Comparison of ENCODE assay signal across 29 cellular contexts in genomic region chr10:30330512-30331168, GRCh38.
"Had no signal": no experiment of that assay in that cellular context is flagged by ENCODE, and none has a peak within 500 bp of the region (broad histone marks: within the 10 kb centered on the region; RNA-seq: fewer than 3 reads in every experiment).

No MANE protein-coding gene starts in this region.

- ATAC-seq: activated T-helper 17 cell treated with anti-CD3 and anti-CD28 coated beads, Interleukin-2, amount 50 U/mL, for 72 hours; Panc1; Right ventricle myocardium inferior; T-cell had no signal

- H3K4me3 ChIP-seq: SK-N-MC had no signal

- H3K27ac Mint-ChIP-seq: activated B cell treated with CpG ODN at 0.5 μM for 24 hours; activated CD4-positive, alpha-beta T cell treated with anti-CD3 and anti-CD28 coated beads, Interleukin-2, amount 10 ng/mL, durations not matched to agents 24 days and 14 days; activated naive CD4-positive, alpha-beta T cell treated with anti-CD3 and anti-CD28 coated beads for 36 hours; activated naive CD8-positive, alpha-beta T cell; activated T-helper 17 cell treated with anti-CD3 and anti-CD28 coated beads, Interleukin-2, amount 50 U/mL, for 72 hours; T-cell had no signal

- H3K9me3 Mint-ChIP-seq: activated B cell treated with CpG ODN at 0.5 μM for 24 hours; activated CD4-positive, alpha-beta T cell treated with anti-CD3 and anti-CD28 coated beads, Interleukin-2, amount 10 ng/mL, durations not matched to agents 24 days and 14 days; activated naive CD4-positive, alpha-beta T cell treated with anti-CD3 and anti-CD28 coated beads for 36 hours; activated T-helper 17 cell treated with anti-CD3 and anti-CD28 coated beads, Interleukin-2, amount 50 U/mL, for 72 hours; T-cell had no signal

- H3K4me3 Mint-ChIP-seq: activated B cell treated with CpG ODN at 0.5 μM for 24 hours; activated CD4-positive, alpha-beta T cell treated with anti-CD3 and anti-CD28 coated beads, Interleukin-2, amount 10 ng/mL, durations not matched to agents 24 days and 14 days; activated naive CD4-positive, alpha-beta T cell treated with anti-CD3 and anti-CD28 coated beads for 36 hours; activated naive CD8-positive, alpha-beta T cell; activated T-helper 17 cell treated with anti-CD3 and anti-CD28 coated beads, Interleukin-2, amount 50 U/mL, for 72 hours; T-cell had no signal

- H3K4me1 Mint-ChIP-seq: activated B cell treated with CpG ODN at 0.5 μM for 24 hours had no signal

- H3K27me3 Mint-ChIP-seq: activated B cell treated with CpG ODN at 0.5 μM for 24 hours; activated CD4-positive, alpha-beta T cell treated with anti-CD3 and anti-CD28 coated beads, Interleukin-2, amount 10 ng/mL, durations not matched to agents 24 days and 14 days; activated naive CD8-positive, alpha-beta T cell; activated T-helper 17 cell treated with anti-CD3 and anti-CD28 coated beads, Interleukin-2, amount 50 U/mL, for 72 hours; T-cell had no signal

- DNase-seq: activated B cell treated with CpG ODN at 0.5 μM for 24 hours; activated CD4-positive, alpha-beta T cell treated with anti-CD3 and anti-CD28 coated beads for 1 hour; activated CD4-positive, alpha-beta T cell treated with anti-CD3 and anti-CD28 coated beads, Interleukin-2, amount 10 ng/mL, durations not matched to agents 24 days and 14 days; activated CD4-positive, alpha-beta T cell treated with anti-CD3 and anti-CD28 coated beads, Interleukin-2, amount 50 U/mL, for 48 hours; activated gamma-delta T cell; activated naive CD4-positive, alpha-beta T cell treated with anti-CD3 and anti-CD28 coated beads for 36 hours; activated T-cell treated with anti-CD3 and anti-CD28 coated beads for 4 hours; activated T-cell treated with anti-CD3 and anti-CD28 coated beads, Interleukin-2, amount 50 U/mL, for 48 hours; amygdala; brain microvascular endothelial cell; MM.1S; NCI-H1105 treated with DMSO at 0.1 percent for 48 hours; NCI-H1436 treated with DMSO at 0.1 percent for 48 hours; NCI-H1930; NCI-H345; NCI-H510A; NCI-H69; NK-92 treated with Interleukin-12 subunit alpha and Interleukin-12 subunit beta, amount 100 ng/mL, for 24 hours; OCI-M1; RPMI8226; T-cell; T-helper 2 cell; T1000 had no signal

- FAIRE-seq: TTC549 had no signal
